ENCODE assay signal across 1 cellular context in the genomic region with DNA sequence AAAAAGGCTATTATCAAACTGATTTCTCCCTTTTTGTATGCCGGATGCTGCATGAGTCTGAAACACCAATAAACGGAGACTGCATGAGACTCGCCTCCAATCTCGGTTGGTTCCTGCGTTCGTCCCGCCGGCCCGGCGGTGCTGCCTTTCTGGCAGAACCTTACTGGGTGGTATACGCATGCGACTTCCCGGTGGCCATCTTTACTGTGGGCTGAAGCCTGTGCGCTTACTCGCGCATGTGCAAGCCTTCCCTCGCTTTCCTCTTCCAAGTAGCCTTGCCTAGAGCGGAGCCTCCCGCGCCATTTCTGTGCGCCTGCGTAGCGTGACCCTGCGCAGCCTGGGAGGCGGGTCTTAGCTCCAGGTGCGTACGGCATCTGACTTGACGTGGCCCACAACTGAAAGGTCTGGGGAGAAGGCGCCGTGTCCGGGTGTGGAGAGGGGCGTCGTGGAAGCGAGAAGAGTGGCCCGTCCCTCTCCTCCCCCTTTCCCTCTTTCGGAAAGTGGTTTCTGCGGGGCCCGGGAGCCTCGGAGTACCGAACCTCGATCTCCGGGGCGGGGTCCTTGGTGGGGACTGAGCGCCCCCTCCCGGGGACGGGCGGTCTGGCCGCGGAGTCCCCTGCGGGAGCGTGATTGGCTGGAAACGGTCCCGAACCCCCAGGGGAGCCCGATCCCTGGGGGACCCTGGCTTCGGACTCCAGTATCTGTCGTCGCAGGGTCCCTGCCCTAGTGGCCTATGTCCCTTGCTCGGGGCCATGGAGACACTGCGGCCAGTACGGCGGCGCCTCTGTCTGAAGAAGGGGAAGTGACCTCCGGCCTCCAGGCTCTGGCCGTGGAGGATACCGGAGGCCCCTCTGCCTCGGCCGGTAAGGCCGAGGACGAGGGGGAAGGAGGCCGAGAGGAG.
TF ChIP-seq lines count a peak whose summit lies in the region.

Gene PAGR1, plus strand, starts transcription at position 360 of the 901 bp plus-strand sequence. Its CDS starts 374 bp downstream, at position 734.

TF ChIP-seq in SK-N-SH, 30 proteins besides CTCF, POLR2A, EP300 and RAD21 (continued from another document):
- TF ChIP-seq RXRA (IDR thresholded peaks at IDR 0.05; ENCODE audit: borderline replicate concordance, low read depth) (no peak), RCOR1 (IDR thresholded peaks at IDR 0.05; ENCODE audit: low read length) (no peak), YY1 (IDR thresholded peaks at IDR 0.05; ENCODE audit: low read depth) (peak; percentile 99), USF2 (IDR thresholded peaks at IDR 0.05; ENCODE audit: borderline replicate concordance, low read depth, low read length) (no peak), NRF1 (IDR thresholded peaks at IDR 0.05; ENCODE audit: low read depth, low read length) (peak; percentile 100), POLR2AphosphoS5 (IDR thresholded peaks at IDR 0.05; ENCODE audit: low read depth, low read length) (peak; percentile 52), NFIC (IDR thresholded peaks at IDR 0.05; ENCODE audit: borderline replicate concordance) (0 out of 2 replicates have a peak, but pooled peaks have one; percentile 9), FOXM1 (IDR thresholded peaks at IDR 0.05; ENCODE audit: low read depth) (no peak), TCF12 (IDR thresholded peaks at IDR 0.05) (no peak), MEF2A (IDR thresholded peaks at IDR 0.05; ENCODE audit: borderline replicate concordance, low read depth) (no peak), FOSL2 (IDR thresholded peaks at IDR 0.05; ENCODE audit: borderline replicate concordance, low read depth) (no peak), SMC3 (IDR thresholded peaks at IDR 0.05; ENCODE audit: low read depth, low read length) (peak; percentile 44), SIN3A (IDR thresholded peaks at IDR 0.05; ENCODE audit: borderline replicate concordance, low read depth, low read length) (peak; percentile 71; the same call in 1 of the 2 replicates), GATA2 (CRISPR knock-in tag; IDR thresholded peaks at IDR 0.05) (no peak), REST (IDR thresholded peaks at IDR 0.05; ENCODE audit: low read depth, low read length) (peak; percentile 23; the same call in 1 of the 2 replicates), RFX5 (IDR thresholded peaks at IDR 0.05; ENCODE audit: low read length) (peak; percentile 70; the same call in 1 of the 2 replicates), MXI1 (IDR thresholded peaks at IDR 0.05; ENCODE audit: low read depth, low read length) (peak; percentile 92), MAX (IDR thresholded peaks at IDR 0.05; ENCODE audit: low read depth) (peak; percentile 73; the same call in 1 of the 2 replicates), PBX3 (IDR thresholded peaks at IDR 0.05) (no peak; the same call in 1 of the 2 replicates)
- TF ChIP-seq, protein P1, sequence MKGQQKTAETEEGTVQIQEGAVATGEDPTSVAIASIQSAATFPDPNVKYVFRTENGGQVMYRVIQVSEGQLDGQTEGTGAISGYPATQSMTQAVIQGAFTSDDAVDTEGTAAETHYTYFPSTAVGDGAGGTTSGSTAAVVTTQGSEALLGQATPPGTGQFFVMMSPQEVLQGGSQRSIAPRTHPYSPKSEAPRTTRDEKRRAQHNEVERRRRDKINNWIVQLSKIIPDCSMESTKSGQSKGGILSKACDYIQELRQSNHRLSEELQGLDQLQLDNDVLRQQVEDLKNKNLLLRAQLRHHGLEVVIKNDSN (IDR thresholded peaks at IDR 0.05; ENCODE audit: borderline replicate concordance, low read depth) = peak; percentile 9; the same call in 1 of the 2 replicates
TF ChIP-seq in SK-N-SH: peak in this region for 17.
